In genomic region chr7:84196007-84196551, GRCh38 we compare ENCODE assay signal across 10 cellular contexts. TPM values are rescaled to one million over a fixed set of nuclear protein-coding genes. Genes with fewer than 3 reads are reported as not detected.
DNase-seq lines count a peak whose midpoint lies in the region; ATAC-seq and TF ChIP-seq lines count a peak whose summit lies in the region.
"Had no signal": no experiment of that assay in that cellular context is flagged by ENCODE, and none has a peak within 500 bp of the region (broad histone marks: within the 10 kb centered on the region; RNA-seq: fewer than 3 reads in every experiment).

No MANE protein-coding gene starts in this region.

- peak overlapping the region; percentile 32 for H3K27ac ChIP-seq in iPS-20b (ENCODE audit: low read length)
- H3K27ac ChIP-seq in testis: no peak overlapping the region

- peaks cover 1% of the 10 kb centered on the region for H3K27me3 Mint-ChIP-seq in activated CD8-positive, alpha-beta T cell treated with anti-CD3 and anti-CD28 coated beads for 36 hours
- peaks cover 6% of the 10 kb centered on the region for H3K27me3 Mint-ChIP-seq in activated CD8-positive, alpha-beta T cell treated with anti-CD3 and anti-CD28 coated beads, Interleukin-2, amount 10 ng/mL, durations not matched to agents 7 days and 5 days (ENCODE audit: low read depth)
- H3K27me3 Mint-ChIP-seq: activated CD4-positive, alpha-beta memory T cell treated with anti-CD3 and anti-CD28 coated beads, Interleukin-2, amount 10 ng/mL, durations not matched to agents 7 days and 5 days had no signal

- H3K36me3 ChIP-seq in iPS-20b (ENCODE audit: insufficient read depth, low read depth, low read length): no peaks in the 10 kb centered on the region
- no peaks in the 10 kb centered on the region for H3K36me3 ChIP-seq in testis (ENCODE audit: low read depth, missing control alignments)

- CTCF ChIA-PET in activated CD8-positive, alpha-beta T cell treated with anti-CD3 and anti-CD28 coated beads for 36 hours (lab: Charles Lee): interaction anchor here (2.1 kb wide), 1 partner anchor 260 kb away, joined by 9 read pairs; no protein-coding TSS in a partner anchor
- CTCF ChIA-PET in activated CD8-positive, alpha-beta T cell treated with anti-CD3 and anti-CD28 coated beads, Interleukin-2, amount 10 ng/mL, durations not matched to agents 7 days and 5 days (lab: Charles Lee): no interaction called here

- peak overlapping the region; percentile 76; the same call in 1 of the 2 replicates for H3K9ac ChIP-seq in iPS-20b (ENCODE audit: low read depth, low read length)

- H3K4me1 ChIP-seq in iPS-20b (ENCODE audit: insufficient read depth, low read length) (peaks cover 48% of the 10 kb centered on the region), testis (no peaks in the 10 kb centered on the region)

- H3K9me3 Mint-ChIP-seq in activated CD8-positive, alpha-beta T cell treated with anti-CD3 and anti-CD28 coated beads for 36 hours: no peaks in the 10 kb centered on the region
- H3K9me3 Mint-ChIP-seq in activated CD8-positive, alpha-beta T cell treated with anti-CD3 and anti-CD28 coated beads, Interleukin-2, amount 10 ng/mL, durations not matched to agents 7 days and 5 days (ENCODE audit: insufficient read depth): no peaks in the 10 kb centered on the region
- H3K9me3 Mint-ChIP-seq: activated CD4-positive, alpha-beta memory T cell treated with anti-CD3 and anti-CD28 coated beads, Interleukin-2, amount 10 ng/mL, durations not matched to agents 7 days and 5 days had no signal

- H3K4me3 ChIP-seq in iPS-20b (ENCODE audit: low read length) (peak overlapping the region; percentile 89), testis (no peak overlapping the region)

- no peak overlapping the region for H3K27ac Mint-ChIP-seq in activated CD8-positive, alpha-beta T cell treated with anti-CD3 and anti-CD28 coated beads for 36 hours
- no peak overlapping the region for H3K27ac Mint-ChIP-seq in activated CD8-positive, alpha-beta T cell treated with anti-CD3 and anti-CD28 coated beads, Interleukin-2, amount 10 ng/mL, durations not matched to agents 7 days and 5 days
- H3K27ac Mint-ChIP-seq: activated CD4-positive, alpha-beta memory T cell treated with anti-CD3 and anti-CD28 coated beads, Interleukin-2, amount 10 ng/mL, durations not matched to agents 7 days and 5 days had no signal

- no peaks in the 10 kb centered on the region for H3K36me3 Mint-ChIP-seq in activated CD8-positive, alpha-beta T cell treated with anti-CD3 and anti-CD28 coated beads for 36 hours (ENCODE audit: low read depth)
- H3K36me3 Mint-ChIP-seq in activated CD8-positive, alpha-beta T cell treated with anti-CD3 and anti-CD28 coated beads, Interleukin-2, amount 10 ng/mL, durations not matched to agents 7 days and 5 days (ENCODE audit: low read depth): no peaks in the 10 kb centered on the region

- TF ChIP-seq CTCF in activated CD8-positive, alpha-beta T cell treated with anti-CD3 and anti-CD28 coated beads for 36 hours (IDR thresholded peaks at IDR 0.05): no peak
- TF ChIP-seq CTCF in testis (IDR thresholded peaks at IDR 0.05): peak in 2 of 3 experiments; percentile 9 to 15
- no peak for TF ChIP-seq CTCF in GM10266 (IDR thresholded peaks at IDR 0.05; ENCODE audit: control insufficient read depth, insufficient read depth, low read depth, missing control alignments)

- intact Hi-C loops in activated CD8-positive, alpha-beta T cell treated with anti-CD3 and anti-CD28 coated beads for 36 hours (cut with micrococcal nuclease): no loop called here
- intact Hi-C loops in testis (cut with DNase I; ENCODE audit: low total_unique reads): no loop called here

- H3K9me3 ChIP-seq in iPS-20b (ENCODE audit: insufficient read depth, low read depth, low read length): no peaks in the 10 kb centered on the region
- H3K9me3 ChIP-seq in testis: no peaks in the 10 kb centered on the region

- no peak for DNase-seq in activated CD8-positive, alpha-beta T cell treated with anti-CD3 and anti-CD28 coated beads for 36 hours
- no peak for DNase-seq in activated CD8-positive, alpha-beta T cell treated with anti-CD3 and anti-CD28 coated beads, Interleukin-2, amount 10 ng/mL, durations not matched to agents 7 days and 5 days
- peak; percentile 67 for DNase-seq in astrocyte of the hippocampus (ENCODE audit: low read depth, low spot score)
- no peak for DNase-seq in testis
- no peak for DNase-seq in iPS-NIHi7 (ENCODE audit: extremely low spot score)
- no peak for DNase-seq in GM10266 (ENCODE audit: extremely low spot score)
- DNase-seq: activated CD4-positive, alpha-beta memory T cell treated with anti-CD3 and anti-CD28 coated beads, Interleukin-2, amount 10 ng/mL, durations not matched to agents 7 days and 5 days; posterior cingulate gyrus had no signal

- peak; percentile 42 for ATAC-seq in activated CD8-positive, alpha-beta T cell treated with anti-CD3 and anti-CD28 coated beads for 36 hours
- no peak for ATAC-seq in activated CD8-positive, alpha-beta T cell treated with anti-CD3 and anti-CD28 coated beads, Interleukin-2, amount 10 ng/mL, durations not matched to agents 7 days and 5 days
- no peak for ATAC-seq in GM19467 (IDR thresholded peaks at IDR 0.05; ENCODE audit: unreplicated experiment)

- H3K27me3 ChIP-seq in iPS-20b (ENCODE audit: insufficient read depth, low read length): no peaks in the 10 kb centered on the region
- no peaks in the 10 kb centered on the region for H3K27me3 ChIP-seq in testis

- 33 to 49% methylated on average over 4 of the region's 4 CpGs for WGBS in testis, 2 donors

- no peak for TF ChIP-seq POLR2A in testis (IDR thresholded peaks at IDR 0.05)

- POLR2A ChIA-PET in activated CD8-positive, alpha-beta T cell treated with anti-CD3 and anti-CD28 coated beads for 36 hours (lab: Charles Lee): no interaction called here
- POLR2A ChIA-PET in activated CD8-positive, alpha-beta T cell treated with anti-CD3 and anti-CD28 coated beads, Interleukin-2, amount 10 ng/mL, durations not matched to agents 7 days and 5 days (lab: Charles Lee): no interaction called here

- H3K4me1 Mint-ChIP-seq in activated CD8-positive, alpha-beta T cell treated with anti-CD3 and anti-CD28 coated beads for 36 hours (ENCODE audit: low read depth): peaks cover 27% of the 10 kb centered on the region
- H3K4me1 Mint-ChIP-seq in activated CD8-positive, alpha-beta T cell treated with anti-CD3 and anti-CD28 coated beads, Interleukin-2, amount 10 ng/mL, durations not matched to agents 7 days and 5 days (ENCODE audit: low read depth): peaks cover 29% of the 10 kb centered on the region

- no peak overlapping the region for H3K4me3 Mint-ChIP-seq in activated CD8-positive, alpha-beta T cell treated with anti-CD3 and anti-CD28 coated beads for 36 hours
- H3K4me3 Mint-ChIP-seq in activated CD8-positive, alpha-beta T cell treated with anti-CD3 and anti-CD28 coated beads, Interleukin-2, amount 10 ng/mL, durations not matched to agents 7 days and 5 days: no peak overlapping the region
- H3K4me3 Mint-ChIP-seq: activated CD4-positive, alpha-beta memory T cell treated with anti-CD3 and anti-CD28 coated beads, Interleukin-2, amount 10 ng/mL, durations not matched to agents 7 days and 5 days had no signal

RNA-seq across cellular contexts. Expression of gene SEMA3A, which starts 1.5 kb away (rescaled TPM):
- total RNA-seq in activated CD8-positive, alpha-beta T cell treated with anti-CD3 and anti-CD28 coated beads for 36 hours: 1 to 10 TPM; 1.2 to 1.7 TPM
- total RNA-seq in activated CD8-positive, alpha-beta T cell treated with anti-CD3 and anti-CD28 coated beads, Interleukin-2, amount 10 ng/mL, durations not matched to agents 7 days and 5 days: 1 to 10 TPM; 1.9 to 2.0 TPM
- total RNA-seq in testis: 1 to 10 TPM; 1.4 to 3.9 TPM
- polyA plus RNA-seq in testis (ENCODE audit: insufficient read depth, low read depth, low replicate concordance): 2.0 TPM

Comparison
In these comparisons a context has a peak if more than half of its experiments do, and no peak if none do; other contexts are left out.
1. CTCF ChIP-seq: peak in testis (2 of 3); none in activated CD8-positive, alpha-beta T cell treated with anti-CD3 and anti-CD28 coated beads for 36 hours (single experiment) and GM10266 (single experiment).